Comparison of ENCODE assay signal across 33 cellular contexts in genomic region chr11:17218403-17218802, GRCh38.
"Had no signal": no experiment of that assay in that cellular context is flagged by ENCODE, and none has a peak within 500 bp of the region (broad histone marks: within the 10 kb centered on the region; RNA-seq: fewer than 3 reads in every experiment).

No MANE protein-coding gene starts in this region.

- H3K4me3 Mint-ChIP-seq: activated CD4-positive, alpha-beta memory T cell treated with anti-CD3 and anti-CD28 coated beads, Interleukin-2, amount 10 ng/mL, durations not matched to agents 7 days and 5 days; activated CD4-positive, alpha-beta T cell treated with anti-CD3 and anti-CD28 coated beads for 36 hours; activated CD4-positive, alpha-beta T cell treated with anti-CD3 and anti-CD28 coated beads, Interleukin-2, amount 10 ng/mL, durations not matched to agents 7 days and 5 days; activated naive CD4-positive, alpha-beta T cell treated with anti-CD3 and anti-CD28 coated beads, Interleukin-2, amount 10 ng/mL, durations not matched to agents 7 days and 5 days; activated naive CD8-positive, alpha-beta T cell treated with anti-CD3 and anti-CD28 coated beads, Interleukin-2, amount 10 ng/mL, durations not matched to agents 7 days and 5 days; activated T-cell treated with anti-CD3 and anti-CD28 coated beads, Interleukin-2, amount 50 U/mL, for 24 hours; activated T-cell treated with anti-CD3 and anti-CD28 coated beads, Interleukin-2, amount 50 U/mL, for 72 hours; brain; dendritic cell treated with granulocyte-macrophage colony-stimulating factor and Interleukin-4, amounts not matched to agents 40 ng/mL and 50 ng/mL, for 4 days; endodermal cell; T-helper 17 cell; T-helper 2 cell treated with Interferon-gamma antibody and Interleukin-4, amounts not matched to agents 5 μg/mL and 100 μg/mL, for 36 hours had no signal

- H3K9me3 ChIP-seq: ascending aorta, breast epithelium, colonic mucosa, gastrocnemius medialis had no signal

- H3K27me3 ChIP-seq: ascending aorta, breast epithelium, cardiac muscle cell, colonic mucosa, dorsolateral prefrontal cortex, gastrocnemius medialis, heart left ventricle had no signal

- H3K27me3 Mint-ChIP-seq: activated T-cell treated with anti-CD3 and anti-CD28 coated beads, Interleukin-2, amount 50 U/mL, for 24 hours had no signal

- DNase-seq: activated CD4-positive, alpha-beta memory T cell treated with anti-CD3 and anti-CD28 coated beads, Interleukin-2, amount 10 ng/mL, durations not matched to agents 7 days and 5 days; activated CD4-positive, alpha-beta T cell treated with anti-CD3 and anti-CD28 coated beads for 36 hours; activated CD4-positive, alpha-beta T cell treated with anti-CD3 and anti-CD28 coated beads, Interleukin-2, amount 10 ng/mL, durations not matched to agents 7 days and 5 days; activated CD4-positive, alpha-beta T cell treated with anti-CD3 and anti-CD28 coated beads, Interleukin-2, amount 50 U/mL, for 4 hours; activated CD4-positive, CD25-positive, alpha-beta regulatory T cell; activated CD4-positive, CD25-positive, alpha-beta regulatory T cell treated with anti-CD3 and anti-CD28 coated beads, Interleukin-2, amount 50 U/mL, for 72 hours; activated CD8-positive, alpha-beta memory T cell treated with anti-CD3 and anti-CD28 coated beads, Interleukin-2, amount 50 U/mL, for 48 hours; activated gamma-delta T cell; activated naive CD4-positive, alpha-beta T cell; activated naive CD4-positive, alpha-beta T cell treated with anti-CD3 and anti-CD28 coated beads, Interleukin-2, amount 10 ng/mL, durations not matched to agents 7 days and 5 days; activated naive CD8-positive, alpha-beta T cell treated with anti-CD3 and anti-CD28 coated beads, Interleukin-2, amount 10 ng/mL, durations not matched to agents 7 days and 5 days; activated T-cell treated with anti-CD3 and anti-CD28 coated beads for 4 hours; activated T-cell treated with anti-CD3 and anti-CD28 coated beads, Interleukin-2, amount 50 U/mL, for 24 hours; activated T-cell treated with anti-CD3 and anti-CD28 coated beads, Interleukin-2, amount 50 U/mL, for 72 hours; central memory CD4-positive, alpha-beta T cell; cerebellar nuclear complex; colonic mucosa; dorsolateral prefrontal cortex; effector memory CD4-positive, alpha-beta T cell; endodermal cell; gastrocnemius medialis; glutamatergic neuron; heart left ventricle; T-helper 17 cell; T1000 had no signal

- H3K27ac Mint-ChIP-seq: activated CD4-positive, alpha-beta memory T cell treated with anti-CD3 and anti-CD28 coated beads, Interleukin-2, amount 10 ng/mL, durations not matched to agents 7 days and 5 days; activated CD4-positive, alpha-beta T cell treated with anti-CD3 and anti-CD28 coated beads for 36 hours; activated CD4-positive, alpha-beta T cell treated with anti-CD3 and anti-CD28 coated beads, Interleukin-2, amount 10 ng/mL, durations not matched to agents 7 days and 5 days; activated naive CD4-positive, alpha-beta T cell treated with anti-CD3 and anti-CD28 coated beads, Interleukin-2, amount 10 ng/mL, durations not matched to agents 7 days and 5 days; activated naive CD4-positive, alpha-beta T cell treated with anti-CD3 and anti-CD28 coated beads, Interleukin-2, amount 50 U/mL, for 72 hours; activated naive CD8-positive, alpha-beta T cell treated with anti-CD3 and anti-CD28 coated beads, Interleukin-2, amount 10 ng/mL, durations not matched to agents 7 days and 5 days; activated T-cell treated with anti-CD3 and anti-CD28 coated beads, Interleukin-2, amount 50 U/mL, for 24 hours; activated T-cell treated with anti-CD3 and anti-CD28 coated beads, Interleukin-2, amount 50 U/mL, for 72 hours; dendritic cell treated with granulocyte-macrophage colony-stimulating factor and Interleukin-4, amounts not matched to agents 40 ng/mL and 50 ng/mL, for 4 days; endodermal cell; T-helper 17 cell; T-helper 2 cell treated with Interferon-gamma antibody and Interleukin-4, amounts not matched to agents 5 μg/mL and 100 μg/mL, for 36 hours had no signal

- H3K4me1 Mint-ChIP-seq: activated CD4-positive, alpha-beta memory T cell treated with anti-CD3 and anti-CD28 coated beads, Interleukin-2, amount 10 ng/mL, durations not matched to agents 7 days and 5 days; activated CD4-positive, alpha-beta T cell treated with anti-CD3 and anti-CD28 coated beads for 36 hours; activated CD4-positive, alpha-beta T cell treated with anti-CD3 and anti-CD28 coated beads, Interleukin-2, amount 10 ng/mL, durations not matched to agents 7 days and 5 days; activated naive CD4-positive, alpha-beta T cell treated with anti-CD3 and anti-CD28 coated beads, Interleukin-2, amount 10 ng/mL, durations not matched to agents 7 days and 5 days; activated naive CD8-positive, alpha-beta T cell treated with anti-CD3 and anti-CD28 coated beads, Interleukin-2, amount 10 ng/mL, durations not matched to agents 7 days and 5 days; brain had no signal

- H3K36me3 ChIP-seq: ascending aorta, breast epithelium, cardiac muscle cell, colonic mucosa, gastrocnemius medialis, heart left ventricle had no signal

- H3K36me3 Mint-ChIP-seq: activated naive CD4-positive, alpha-beta T cell treated with anti-CD3 and anti-CD28 coated beads, Interleukin-2, amount 10 ng/mL, durations not matched to agents 7 days and 5 days had no signal

- ATAC-seq: activated CD4-positive, alpha-beta T cell treated with anti-CD3 and anti-CD28 coated beads for 36 hours; activated naive CD4-positive, alpha-beta T cell treated with anti-CD3 and anti-CD28 coated beads, Interleukin-2, amount 50 U/mL, for 72 hours; activated T-cell treated with anti-CD3 and anti-CD28 coated beads, Interleukin-2, amount 50 U/mL, for 72 hours; esophagus mucosa; gastrocnemius medialis; heart left ventricle; T-helper 17 cell had no signal

- H3K27ac ChIP-seq: ascending aorta, breast epithelium, cardiac muscle cell, colonic mucosa, dorsolateral prefrontal cortex, gastrocnemius medialis, heart left ventricle had no signal

- H3K9me3 Mint-ChIP-seq: activated naive CD4-positive, alpha-beta T cell treated with anti-CD3 and anti-CD28 coated beads, Interleukin-2, amount 50 U/mL, for 72 hours; activated naive CD8-positive, alpha-beta T cell treated with anti-CD3 and anti-CD28 coated beads, Interleukin-2, amount 10 ng/mL, durations not matched to agents 7 days and 5 days; dendritic cell treated with granulocyte-macrophage colony-stimulating factor and Interleukin-4, amounts not matched to agents 40 ng/mL and 50 ng/mL, for 4 days had no signal

- H3K4me3 ChIP-seq: ascending aorta, breast epithelium, cardiac muscle cell, colonic mucosa, dorsolateral prefrontal cortex, gastrocnemius medialis, heart left ventricle had no signal

- H3K4me1 ChIP-seq: ascending aorta, breast epithelium, colonic mucosa, gastrocnemius medialis, heart left ventricle had no signal
